ENCODE assay signal across 9 cellular contexts in the genomic region with DNA sequence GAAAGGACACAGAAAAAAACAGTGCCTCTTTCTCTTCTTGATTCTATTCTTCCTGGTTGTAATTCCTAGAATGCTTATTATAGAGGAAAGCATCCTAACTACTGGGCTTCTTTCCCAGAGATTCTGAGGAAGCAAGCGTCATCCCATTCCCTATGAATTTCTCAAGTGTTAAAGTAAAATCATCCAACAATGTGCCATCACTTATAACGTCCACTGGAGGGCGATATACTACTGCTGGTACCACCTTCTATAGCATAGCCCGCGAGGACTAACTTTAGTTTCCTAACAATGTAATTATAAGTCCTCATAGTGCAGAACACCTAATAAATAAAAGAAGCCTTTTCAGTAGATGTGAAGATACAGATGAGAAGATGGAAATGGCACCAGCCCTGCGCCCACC. TPM values are rescaled to one million over a fixed set of nuclear protein-coding genes. Genes with fewer than 3 reads are reported as not detected.
DNase-seq lines count a peak whose midpoint lies in the region; ATAC-seq and TF ChIP-seq lines count a peak whose summit lies in the region.
"Had no signal": no experiment of that assay in that cellular context is flagged by ENCODE, and none has a peak within 500 bp of the region (broad histone marks: within the 10 kb centered on the region; RNA-seq: fewer than 3 reads in every experiment).

No MANE protein-coding gene starts in this region.

- DNase-seq in DMS53 (lab: John Stamatoyannopoulos, UW) (peak; percentile 63), H7 (peak; percentile 19), renal cortical epithelial cell (ENCODE audit: low read depth) (peak; percentile 27), neuronal stem cell (ENCODE audit: low spot score) (no peak)
- no peak for DNase-seq in central memory CD4-positive, alpha-beta T cell
- DNase-seq: activated B cell treated with CpG ODN at 0.5 μM for 24 hours had no signal

- H3K23ac ChIP-seq in neuronal stem cell (ENCODE audit: low read depth, low read length, poor library complexity), result no peak overlapping the region

- H3K4me3 ChIP-seq in H7 (ENCODE audit: insufficient read depth, low read depth, low read length) (no peak overlapping the region), OCI-LY1 (ENCODE audit: low read depth, low read length, poor library complexity, severe bottlenecking) (no peak overlapping the region), neuronal stem cell (ENCODE audit: low read length in 2 of 2) (no peak overlapping the region)

- WGBS in neuronal stem cell (ENCODE audit: extremely low coverage in 2 of 2, insufficient read length in 2 of 2, insufficient replicate concordance in 1 of 2), 2 donors, result no CpG with 5 or more reads among the region's 6 CpGs

- no peak overlapping the region for H3K4ac ChIP-seq in neuronal stem cell (ENCODE audit: low read length)

- H3K9me2 ChIP-seq in OCI-LY1 (ENCODE audit: low read depth, low read length), result no peaks in the 10 kb centered on the region

- H3K27ac ChIP-seq in OCI-LY1 (ENCODE audit: low read depth, low read length, poor library complexity, severe bottlenecking) (no peak overlapping the region), neuronal stem cell (replicated peaks; ENCODE audit: low read length) (no peak overlapping the region)

- H2BK120ac ChIP-seq in neuronal stem cell (ENCODE audit: low read depth, low read length), result no peak overlapping the region

- no peak overlapping the region for H3K18ac ChIP-seq in neuronal stem cell (ENCODE audit: low read length)

- H2BK15ac ChIP-seq in neuronal stem cell (ENCODE audit: low read length), result no peak overlapping the region

- H3K36me3 ChIP-seq in H7 (replicated peaks; ENCODE audit: control insufficient read depth, insufficient read depth, low read length) (no peaks in the 10 kb centered on the region), OCI-LY1 (ENCODE audit: insufficient read depth, low read length) (no peaks in the 10 kb centered on the region), neuronal stem cell (replicated peaks in 1 of 2; ENCODE audit: control insufficient read depth in 2 of 2, insufficient read depth in 2 of 2, low read length in 2 of 2) (no peaks in the 10 kb centered on the region)

- H3K79me1 ChIP-seq in neuronal stem cell (ENCODE audit: low read depth, low read length), result no peaks in the 10 kb centered on the region

- H2AK5ac ChIP-seq in neuronal stem cell (ENCODE audit: low read depth, low read length), result no peak overlapping the region

- H3K9me3 ChIP-seq in OCI-LY1 (ENCODE audit: low read length) (no peaks in the 10 kb centered on the region), neuronal stem cell (replicated peaks in 1 of 2; ENCODE audit: control insufficient read depth in 2 of 2, insufficient read depth in 1 of 2, low read depth in 1 of 2, low read length in 2 of 2) (no peaks in the 10 kb centered on the region)

- H3K79me2 ChIP-seq in OCI-LY1 (ENCODE audit: insufficient read depth, low read length), result no peaks in the 10 kb centered on the region

- H2AFZ ChIP-seq in OCI-LY1 (ENCODE audit: low read length) (no peak overlapping the region), neuronal stem cell (ENCODE audit: low read length) (no peak overlapping the region)

- H3K9ac ChIP-seq in OCI-LY1 (ENCODE audit: low read length) (no peak overlapping the region), neuronal stem cell (ENCODE audit: low read depth, low read length, poor library complexity) (no peak overlapping the region)

- TF ChIP-seq CTCF in OCI-LY1 (IDR thresholded peaks at IDR 0.05; ENCODE audit: low read length), result peak; percentile 59

- no peak overlapping the region for H4K8ac ChIP-seq in neuronal stem cell (ENCODE audit: low read depth, low read length)

- H3K4me1 ChIP-seq in OCI-LY1 (ENCODE audit: insufficient read depth, low read length, severe bottlenecking), result no peaks in the 10 kb centered on the region
- no peaks in the 10 kb centered on the region for H3K4me1 ChIP-seq in neuronal stem cell (ENCODE audit: control insufficient read depth in 2 of 2, insufficient read depth in 1 of 2, low read depth in 1 of 2, low read length in 2 of 2)

- no peak overlapping the region for H2BK5ac ChIP-seq in neuronal stem cell (ENCODE audit: low read length)

- H2BK12ac ChIP-seq in neuronal stem cell (ENCODE audit: low read length), result no peak overlapping the region

- H3K4me2 ChIP-seq in OCI-LY1 (ENCODE audit: low read length), result no peak overlapping the region
- H3K4me2 ChIP-seq in neuronal stem cell (ENCODE audit: insufficient read depth, low read length, poor library complexity, severe bottlenecking), result no peak overlapping the region

- no peak overlapping the region for H3K14ac ChIP-seq in neuronal stem cell (ENCODE audit: low read length)

- H4K91ac ChIP-seq in neuronal stem cell (ENCODE audit: low read depth, low read length, poor library complexity), result no peak overlapping the region

- no peaks in the 10 kb centered on the region for H4K20me1 ChIP-seq in OCI-LY1 (ENCODE audit: insufficient read depth, low read length)

- no peaks in the 10 kb centered on the region for H3F3A ChIP-seq in OCI-LY1 (ENCODE audit: insufficient read depth, low read length)

- ATAC-seq in esophagus mucosa (peak; percentile 52), HG03565 (IDR thresholded peaks at IDR 0.05; ENCODE audit: unreplicated experiment) (no peak)

- H3K27me3 ChIP-seq in H7 (ENCODE audit: control insufficient read depth, insufficient read depth, low read length) (peaks cover 10% of the 10 kb centered on the region), OCI-LY1 (ENCODE audit: insufficient read depth, low read length) (no peaks in the 10 kb centered on the region), neuronal stem cell (ENCODE audit: control insufficient read depth in 3 of 3, insufficient read depth in 3 of 3, low read depth in 1 of 3, low read length in 3 of 3) (peaks cover 0 to 18% (median 0%) of the 10 kb centered on the region in 3 experiments)

RNA-seq across cellular contexts. Expression of a gene that starts 4.4 kb away (rescaled TPM):
- 1.5 and 3.9 TPM in 2 replicates for total RNA-seq in H7 (2014; rRNA removed; shearing (Covaris generic))
- total RNA-seq in esophagus mucosa, result not detected
- total RNA-seq in renal cortical epithelial cell, result 0.10 TPM in 1 of 2 replicates, not detected in the other
- 4.8 TPM for polyA plus RNA-seq in neuronal stem cell (2013, experiment 1 of 2)
- 5.0 TPM for polyA plus RNA-seq in neuronal stem cell (2013, experiment 2 of 2)
- total RNA-seq: activated B cell treated with CpG ODN at 0.5 μM for 24 hours had no signal

Comparison
In these comparisons a context has a peak if more than half of its experiments do, and no peak if none do; other contexts are left out.
1. DNase-seq: peak in DMS53 (single experiment), H7 (single experiment) and renal cortical epithelial cell (single experiment); none in central memory CD4-positive, alpha-beta T cell (single experiment) and neuronal stem cell (single experiment).